In the genomic region with DNA sequence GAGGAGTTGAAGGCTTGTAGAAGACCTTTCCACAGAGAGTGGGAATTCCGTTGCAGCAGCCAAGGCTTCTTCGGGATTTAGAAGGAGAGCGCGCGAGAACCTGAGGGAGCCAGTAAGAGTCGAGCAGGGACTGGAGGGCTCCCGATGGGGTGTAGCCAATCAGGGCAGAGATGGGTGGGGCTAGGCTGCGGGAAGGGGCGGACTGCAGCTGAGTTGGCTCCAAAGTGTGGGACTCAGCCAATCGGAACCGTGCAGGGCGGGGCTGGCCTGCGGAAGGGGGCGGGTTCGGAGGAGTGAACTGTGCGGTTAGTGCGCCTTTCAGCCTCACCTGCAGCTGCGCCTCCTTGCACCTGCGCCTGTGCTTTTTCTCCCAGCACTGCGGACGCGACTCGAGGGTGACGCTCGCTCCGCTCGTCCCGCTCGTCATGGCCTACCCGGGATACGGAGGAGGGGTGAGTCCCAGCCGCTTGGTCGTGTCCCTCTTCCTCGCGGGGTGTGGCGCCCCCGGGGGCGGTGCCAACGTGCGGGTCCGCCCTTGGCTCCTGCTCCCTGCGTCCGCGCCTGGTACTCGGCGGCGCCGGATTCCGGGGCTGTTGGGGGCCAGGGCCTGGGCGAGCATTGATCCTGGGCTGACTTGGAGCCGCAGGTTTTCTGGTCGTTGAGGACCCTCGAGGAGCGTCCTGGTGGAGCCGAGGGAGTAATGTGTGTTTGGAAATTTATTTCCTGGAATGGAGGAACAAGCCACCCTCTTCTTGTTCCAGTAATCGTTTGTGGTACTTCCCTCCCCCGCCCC, we compare ENCODE assay signal across 1 cellular context.
TF ChIP-seq lines count a peak whose summit lies in the region.

A gene with protein sequence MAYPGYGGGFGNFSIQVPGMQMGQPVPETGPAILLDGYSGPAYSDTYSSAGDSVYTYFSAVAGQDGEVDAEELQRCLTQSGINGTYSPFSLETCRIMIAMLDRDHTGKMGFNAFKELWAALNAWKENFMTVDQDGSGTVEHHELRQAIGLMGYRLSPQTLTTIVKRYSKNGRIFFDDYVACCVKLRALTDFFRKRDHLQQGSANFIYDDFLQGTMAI (plus strand): TSS at position 309 of the 793 bp plus-strand sequence. CDS start 117 bp downstream, at position 426.

TF ChIP-seq in HEK293, 187 proteins besides CTCF, POLR2A, EP300 and RAD21 (continued from another document and continues in another):
- TF ChIP-seq GLIS1 (tag by site-specific recombination; IDR thresholded peaks at IDR 0.05) (peak; percentile 51), SP3 (tag by site-specific recombination; IDR thresholded peaks at IDR 0.05) (peak; percentile 90), BCL11B (tag by site-specific recombination; IDR thresholded peaks at IDR 0.05; ENCODE audit: low read depth) (no peak), ZNF621 (tag by site-specific recombination; IDR thresholded peaks at IDR 0.05) (no peak), ZNF146 (tag by site-specific recombination; IDR thresholded peaks at IDR 0.05) (no peak), KLF1 (tag by site-specific recombination; IDR thresholded peaks at IDR 0.05) (peak; percentile 71), ZNF335 (tag by site-specific recombination; conservative IDR thresholded peaks at IDR 0.05) (peak; percentile 66), ZEB2 (tag by site-specific recombination; IDR thresholded peaks at IDR 0.05) (peak; percentile 77; the same call in 1 of the 2 replicates), ZNF214 (tag by site-specific recombination; IDR thresholded peaks at IDR 0.05; ENCODE audit: borderline replicate concordance) (no peak), ZBTB20 (tag by site-specific recombination; IDR thresholded peaks at IDR 0.05) (peak; percentile 91), ZBTB8A (tag by site-specific recombination; IDR thresholded peaks at IDR 0.05) (peak; percentile 87), KLF9 (tag by site-specific recombination; IDR thresholded peaks at IDR 0.05; ENCODE audit: low read depth) (peak; percentile 96), SCRT2 (tag by site-specific recombination; IDR thresholded peaks at IDR 0.05) (no peak; the same call in 1 of the 2 replicates), ZXDB (tag by site-specific recombination; IDR thresholded peaks at IDR 0.05) (peak; percentile 66), ZNF610 (tag by site-specific recombination; IDR thresholded peaks at IDR 0.05; ENCODE audit: borderline replicate concordance) (peak; percentile 42; the same call in 1 of the 2 replicates), KLF8 (tag by site-specific recombination; IDR thresholded peaks at IDR 0.05) (peak; percentile 79; the same call in 1 of the 2 replicates), ZNF792 (tag by site-specific recombination; IDR thresholded peaks at IDR 0.05) (no peak), REPIN1 (tag by site-specific recombination; IDR thresholded peaks at IDR 0.05; ENCODE audit: low read depth) (0 out of 2 replicates have a peak, but pooled peaks have one; percentile 33), ZNF76 (tag by site-specific recombination; IDR thresholded peaks at IDR 0.05; ENCODE audit: borderline replicate concordance, low read depth) (peak; percentile 35; the same call in 1 of the 2 replicates), SP2 (tag by site-specific recombination; IDR thresholded peaks at IDR 0.05) (peak; percentile 96), ZIC2 (tag by site-specific recombination; IDR thresholded peaks at IDR 0.05) (0 out of 2 replicates have a peak, but pooled peaks have one; percentile 12), ZNF2 (tag by site-specific recombination; IDR thresholded peaks at IDR 0.05) (no peak)
- TF ChIP-seq, protein P1, sequence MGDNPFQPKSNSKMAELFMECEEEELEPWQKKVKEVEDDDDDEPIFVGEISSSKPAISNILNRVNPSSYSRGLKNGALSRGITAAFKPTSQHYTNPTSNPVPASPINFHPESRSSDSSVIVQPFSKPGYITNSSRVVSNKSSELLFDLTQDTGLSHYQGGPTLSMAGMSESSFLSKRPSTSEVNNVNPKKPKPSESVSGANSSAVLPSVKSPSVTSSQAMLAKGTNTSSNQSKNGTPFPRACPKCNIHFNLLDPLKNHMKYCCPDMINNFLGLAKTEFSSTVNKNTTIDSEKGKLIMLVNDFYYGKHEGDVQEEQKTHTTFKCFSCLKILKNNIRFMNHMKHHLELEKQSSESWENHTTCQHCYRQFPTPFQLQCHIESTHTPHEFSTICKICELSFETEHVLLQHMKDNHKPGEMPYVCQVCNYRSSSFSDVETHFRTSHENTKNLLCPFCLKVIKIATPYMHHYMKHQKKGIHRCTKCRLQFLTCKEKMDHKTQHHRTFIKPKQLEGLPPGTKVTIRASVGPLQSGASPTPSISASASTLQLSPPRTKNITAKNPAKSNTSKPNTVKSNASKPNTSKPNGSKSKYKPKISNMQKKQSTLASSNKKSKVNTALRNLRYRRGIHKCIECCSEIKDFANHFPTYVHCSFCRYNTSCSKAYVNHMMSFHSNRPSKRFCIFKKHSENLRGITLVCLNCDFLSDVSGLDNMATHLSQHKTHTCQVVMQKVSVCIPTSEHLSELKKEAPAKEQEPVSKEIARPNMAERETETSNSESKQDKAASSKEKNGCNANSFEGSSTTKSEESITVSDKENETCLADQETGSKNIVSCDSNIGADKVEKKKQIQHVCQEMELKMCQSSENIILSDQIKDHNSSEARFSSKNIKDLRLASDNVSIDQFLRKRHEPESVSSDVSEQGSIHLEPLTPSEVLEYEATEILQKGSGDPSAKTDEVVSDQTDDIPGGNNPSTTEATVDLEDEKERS (tag by site-specific recombination; IDR thresholded peaks at IDR 0.05) = no peak
- TF ChIP-seq, protein P2, sequence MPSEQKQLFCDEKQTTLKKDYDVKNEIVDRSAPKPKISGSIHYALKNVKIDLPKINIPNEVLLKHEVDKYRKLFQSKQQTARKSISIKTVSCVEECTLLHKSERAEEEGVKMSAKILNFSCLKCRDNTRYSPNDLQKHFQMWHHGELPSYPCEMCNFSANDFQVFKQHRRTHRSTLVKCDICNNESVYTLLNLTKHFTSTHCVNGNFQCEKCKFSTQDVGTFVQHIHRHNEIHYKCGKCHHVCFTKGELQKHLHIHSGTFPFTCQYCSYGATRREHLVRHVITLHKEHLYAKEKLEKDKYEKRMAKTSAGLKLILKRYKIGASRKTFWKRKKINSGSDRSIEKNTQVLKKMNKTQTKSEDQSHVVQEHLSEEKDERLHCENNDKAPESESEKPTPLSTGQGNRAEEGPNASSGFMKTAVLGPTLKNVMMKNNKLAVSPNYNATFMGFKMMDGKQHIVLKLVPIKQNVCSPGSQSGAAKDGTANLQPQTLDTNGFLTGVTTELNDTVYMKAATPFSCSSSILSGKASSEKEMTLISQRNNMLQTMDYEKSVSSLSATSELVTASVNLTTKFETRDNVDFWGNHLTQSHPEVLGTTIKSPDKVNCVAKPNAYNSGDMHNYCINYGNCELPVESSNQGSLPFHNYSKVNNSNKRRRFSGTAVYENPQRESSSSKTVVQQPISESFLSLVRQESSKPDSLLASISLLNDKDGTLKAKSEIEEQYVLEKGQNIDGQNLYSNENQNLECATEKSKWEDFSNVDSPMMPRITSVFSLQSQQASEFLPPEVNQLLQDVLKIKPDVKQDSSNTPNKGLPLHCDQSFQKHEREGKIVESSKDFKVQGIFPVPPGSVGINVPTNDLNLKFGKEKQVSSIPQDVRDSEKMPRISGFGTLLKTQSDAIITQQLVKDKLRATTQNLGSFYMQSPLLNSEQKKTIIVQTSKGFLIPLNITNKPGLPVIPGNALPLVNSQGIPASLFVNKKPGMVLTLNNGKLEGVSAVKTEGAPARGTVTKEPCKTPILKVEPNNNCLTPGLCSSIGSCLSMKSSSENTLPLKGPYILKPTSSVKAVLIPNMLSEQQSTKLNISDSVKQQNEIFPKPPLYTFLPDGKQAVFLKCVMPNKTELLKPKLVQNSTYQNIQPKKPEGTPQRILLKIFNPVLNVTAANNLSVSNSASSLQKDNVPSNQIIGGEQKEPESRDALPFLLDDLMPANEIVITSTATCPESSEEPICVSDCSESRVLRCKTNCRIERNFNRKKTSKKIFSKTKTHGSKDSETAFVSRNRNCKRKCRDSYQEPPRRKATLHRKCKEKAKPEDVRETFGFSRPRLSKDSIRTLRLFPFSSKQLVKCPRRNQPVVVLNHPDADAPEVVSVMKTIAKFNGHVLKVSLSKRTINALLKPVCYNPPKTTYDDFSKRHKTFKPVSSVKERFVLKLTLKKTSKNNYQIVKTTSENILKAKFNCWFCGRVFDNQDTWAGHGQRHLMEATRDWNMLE (tag by site-specific recombination; conservative IDR thresholded peaks at IDR 0.05; ENCODE audit: low read depth) = peak; percentile 56; the same call in 1 of the 2 replicates
- TF ChIP-seq, protein P3, sequence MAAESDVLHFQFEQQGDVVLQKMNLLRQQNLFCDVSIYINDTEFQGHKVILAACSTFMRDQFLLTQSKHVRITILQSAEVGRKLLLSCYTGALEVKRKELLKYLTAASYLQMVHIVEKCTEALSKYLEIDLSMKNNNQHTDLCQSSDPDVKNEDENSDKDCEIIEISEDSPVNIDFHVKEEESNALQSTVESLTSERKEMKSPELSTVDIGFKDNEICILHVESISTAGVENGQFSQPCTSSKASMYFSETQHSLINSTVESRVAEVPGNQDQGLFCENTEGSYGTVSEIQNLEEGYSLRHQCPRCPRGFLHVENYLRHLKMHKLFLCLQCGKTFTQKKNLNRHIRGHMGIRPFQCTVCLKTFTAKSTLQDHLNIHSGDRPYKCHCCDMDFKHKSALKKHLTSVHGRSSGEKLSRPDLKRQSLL (tag by site-specific recombination; IDR thresholded peaks at IDR 0.05) = peak; percentile 47; the same call in 1 of the 2 replicates
- TF ChIP-seq, protein P4, sequence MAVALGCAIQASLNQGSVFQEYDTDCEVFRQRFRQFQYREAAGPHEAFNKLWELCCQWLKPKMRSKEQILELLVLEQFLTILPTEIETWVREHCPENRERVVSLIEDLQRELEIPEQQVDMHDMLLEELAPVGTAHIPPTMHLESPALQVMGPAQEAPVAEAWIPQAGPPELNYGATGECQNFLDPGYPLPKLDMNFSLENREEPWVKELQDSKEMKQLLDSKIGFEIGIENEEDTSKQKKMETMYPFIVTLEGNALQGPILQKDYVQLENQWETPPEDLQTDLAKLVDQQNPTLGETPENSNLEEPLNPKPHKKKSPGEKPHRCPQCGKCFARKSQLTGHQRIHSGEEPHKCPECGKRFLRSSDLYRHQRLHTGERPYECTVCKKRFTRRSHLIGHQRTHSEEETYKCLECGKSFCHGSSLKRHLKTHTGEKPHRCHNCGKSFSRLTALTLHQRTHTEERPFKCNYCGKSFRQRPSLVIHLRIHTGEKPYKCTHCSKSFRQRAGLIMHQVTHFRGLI (tag by site-specific recombination; IDR thresholded peaks at IDR 0.05) = no peak
- TF ChIP-seq, protein P5, sequence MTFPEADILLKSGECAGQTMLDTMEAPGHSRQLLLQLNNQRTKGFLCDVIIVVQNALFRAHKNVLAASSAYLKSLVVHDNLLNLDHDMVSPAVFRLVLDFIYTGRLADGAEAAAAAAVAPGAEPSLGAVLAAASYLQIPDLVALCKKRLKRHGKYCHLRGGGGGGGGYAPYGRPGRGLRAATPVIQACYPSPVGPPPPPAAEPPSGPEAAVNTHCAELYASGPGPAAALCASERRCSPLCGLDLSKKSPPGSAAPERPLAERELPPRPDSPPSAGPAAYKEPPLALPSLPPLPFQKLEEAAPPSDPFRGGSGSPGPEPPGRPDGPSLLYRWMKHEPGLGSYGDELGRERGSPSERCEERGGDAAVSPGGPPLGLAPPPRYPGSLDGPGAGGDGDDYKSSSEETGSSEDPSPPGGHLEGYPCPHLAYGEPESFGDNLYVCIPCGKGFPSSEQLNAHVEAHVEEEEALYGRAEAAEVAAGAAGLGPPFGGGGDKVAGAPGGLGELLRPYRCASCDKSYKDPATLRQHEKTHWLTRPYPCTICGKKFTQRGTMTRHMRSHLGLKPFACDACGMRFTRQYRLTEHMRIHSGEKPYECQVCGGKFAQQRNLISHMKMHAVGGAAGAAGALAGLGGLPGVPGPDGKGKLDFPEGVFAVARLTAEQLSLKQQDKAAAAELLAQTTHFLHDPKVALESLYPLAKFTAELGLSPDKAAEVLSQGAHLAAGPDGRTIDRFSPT (tag by site-specific recombination; IDR thresholded peaks at IDR 0.05) = peak; percentile 83
- TF ChIP-seq, protein P6, sequence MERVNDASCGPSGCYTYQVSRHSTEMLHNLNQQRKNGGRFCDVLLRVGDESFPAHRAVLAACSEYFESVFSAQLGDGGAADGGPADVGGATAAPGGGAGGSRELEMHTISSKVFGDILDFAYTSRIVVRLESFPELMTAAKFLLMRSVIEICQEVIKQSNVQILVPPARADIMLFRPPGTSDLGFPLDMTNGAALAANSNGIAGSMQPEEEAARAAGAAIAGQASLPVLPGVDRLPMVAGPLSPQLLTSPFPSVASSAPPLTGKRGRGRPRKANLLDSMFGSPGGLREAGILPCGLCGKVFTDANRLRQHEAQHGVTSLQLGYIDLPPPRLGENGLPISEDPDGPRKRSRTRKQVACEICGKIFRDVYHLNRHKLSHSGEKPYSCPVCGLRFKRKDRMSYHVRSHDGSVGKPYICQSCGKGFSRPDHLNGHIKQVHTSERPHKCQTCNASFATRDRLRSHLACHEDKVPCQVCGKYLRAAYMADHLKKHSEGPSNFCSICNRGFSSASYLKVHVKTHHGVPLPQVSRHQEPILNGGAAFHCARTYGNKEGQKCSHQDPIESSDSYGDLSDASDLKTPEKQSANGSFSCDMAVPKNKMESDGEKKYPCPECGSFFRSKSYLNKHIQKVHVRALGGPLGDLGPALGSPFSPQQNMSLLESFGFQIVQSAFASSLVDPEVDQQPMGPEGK (tag by site-specific recombination; IDR thresholded peaks at IDR 0.05) = peak; percentile 90
- TF ChIP-seq, protein P7, sequence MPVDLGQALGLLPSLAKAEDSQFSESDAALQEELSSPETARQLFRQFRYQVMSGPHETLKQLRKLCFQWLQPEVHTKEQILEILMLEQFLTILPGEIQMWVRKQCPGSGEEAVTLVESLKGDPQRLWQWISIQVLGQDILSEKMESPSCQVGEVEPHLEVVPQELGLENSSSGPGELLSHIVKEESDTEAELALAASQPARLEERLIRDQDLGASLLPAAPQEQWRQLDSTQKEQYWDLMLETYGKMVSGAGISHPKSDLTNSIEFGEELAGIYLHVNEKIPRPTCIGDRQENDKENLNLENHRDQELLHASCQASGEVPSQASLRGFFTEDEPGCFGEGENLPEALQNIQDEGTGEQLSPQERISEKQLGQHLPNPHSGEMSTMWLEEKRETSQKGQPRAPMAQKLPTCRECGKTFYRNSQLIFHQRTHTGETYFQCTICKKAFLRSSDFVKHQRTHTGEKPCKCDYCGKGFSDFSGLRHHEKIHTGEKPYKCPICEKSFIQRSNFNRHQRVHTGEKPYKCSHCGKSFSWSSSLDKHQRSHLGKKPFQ (tag by site-specific recombination; IDR thresholded peaks at IDR 0.05) = peak; percentile 39; the same call in 1 of the 2 replicates
